Comparison of ENCODE assay signal across 1 cellular context in the genomic region with DNA sequence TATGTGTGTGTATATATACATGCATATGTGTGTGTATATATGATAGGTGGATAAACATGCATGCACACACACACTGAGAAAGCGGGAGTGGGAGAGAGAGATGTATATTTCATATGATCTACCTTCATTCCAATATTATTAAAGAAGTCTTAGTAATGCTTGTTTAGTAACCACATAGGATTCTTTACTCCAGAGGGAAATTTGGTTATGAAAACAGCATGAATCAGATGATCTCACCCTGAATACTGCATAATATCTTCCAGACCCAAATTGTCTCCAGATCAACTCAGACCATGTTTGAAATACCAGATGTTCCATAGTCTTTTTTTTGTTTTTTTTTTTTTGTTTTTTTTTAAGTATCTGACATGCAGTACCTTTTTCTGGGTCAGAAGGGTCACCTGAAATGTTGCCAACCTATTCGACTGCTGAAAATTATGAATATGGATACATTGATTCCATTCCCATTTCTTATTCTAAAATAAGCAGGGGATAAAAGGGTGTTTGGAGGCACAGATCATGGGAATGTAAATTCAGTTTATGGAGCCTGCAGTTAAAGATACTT.
TF ChIP-seq lines count a peak whose summit lies in the region.

No MANE protein-coding gene starts in this region.

TF ChIP-seq in PFSK-1, 5 proteins besides CTCF, POLR2A, EP300 and RAD21:
- TF ChIP-seq, protein P1, sequence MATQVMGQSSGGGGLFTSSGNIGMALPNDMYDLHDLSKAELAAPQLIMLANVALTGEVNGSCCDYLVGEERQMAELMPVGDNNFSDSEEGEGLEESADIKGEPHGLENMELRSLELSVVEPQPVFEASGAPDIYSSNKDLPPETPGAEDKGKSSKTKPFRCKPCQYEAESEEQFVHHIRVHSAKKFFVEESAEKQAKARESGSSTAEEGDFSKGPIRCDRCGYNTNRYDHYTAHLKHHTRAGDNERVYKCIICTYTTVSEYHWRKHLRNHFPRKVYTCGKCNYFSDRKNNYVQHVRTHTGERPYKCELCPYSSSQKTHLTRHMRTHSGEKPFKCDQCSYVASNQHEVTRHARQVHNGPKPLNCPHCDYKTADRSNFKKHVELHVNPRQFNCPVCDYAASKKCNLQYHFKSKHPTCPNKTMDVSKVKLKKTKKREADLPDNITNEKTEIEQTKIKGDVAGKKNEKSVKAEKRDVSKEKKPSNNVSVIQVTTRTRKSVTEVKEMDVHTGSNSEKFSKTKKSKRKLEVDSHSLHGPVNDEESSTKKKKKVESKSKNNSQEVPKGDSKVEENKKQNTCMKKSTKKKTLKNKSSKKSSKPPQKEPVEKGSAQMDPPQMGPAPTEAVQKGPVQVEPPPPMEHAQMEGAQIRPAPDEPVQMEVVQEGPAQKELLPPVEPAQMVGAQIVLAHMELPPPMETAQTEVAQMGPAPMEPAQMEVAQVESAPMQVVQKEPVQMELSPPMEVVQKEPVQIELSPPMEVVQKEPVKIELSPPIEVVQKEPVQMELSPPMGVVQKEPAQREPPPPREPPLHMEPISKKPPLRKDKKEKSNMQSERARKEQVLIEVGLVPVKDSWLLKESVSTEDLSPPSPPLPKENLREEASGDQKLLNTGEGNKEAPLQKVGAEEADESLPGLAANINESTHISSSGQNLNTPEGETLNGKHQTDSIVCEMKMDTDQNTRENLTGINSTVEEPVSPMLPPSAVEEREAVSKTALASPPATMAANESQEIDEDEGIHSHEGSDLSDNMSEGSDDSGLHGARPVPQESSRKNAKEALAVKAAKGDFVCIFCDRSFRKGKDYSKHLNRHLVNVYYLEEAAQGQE (IDR thresholded peaks at IDR 0.05; ENCODE audit: insufficient read depth in 1 of 2, low read depth in 2 of 2, low read length in 2 of 2) = no peak
- TF ChIP-seq POLR2AphosphoS5 (IDR thresholded peaks at IDR 0.05; ENCODE audit: low read depth, low read length) (peak; percentile 22; the same call in 1 of the 2 replicates), SIN3A (IDR thresholded peaks at IDR 0.05; ENCODE audit: borderline replicate concordance, insufficient read depth, low read length) (no peak)
